In genomic region chr2:208006833-208007232, GRCh38 we compare ENCODE assay signal across 15 cellular contexts. TPM values are rescaled to one million over a fixed set of nuclear protein-coding genes. Genes with fewer than 3 reads are reported as not detected.
DNase-seq lines count a peak whose midpoint lies in the region; ATAC-seq and TF ChIP-seq lines count a peak whose summit lies in the region.
"Had no signal": no experiment of that assay in that cellular context is flagged by ENCODE, and none has a peak within 500 bp of the region (broad histone marks: within the 10 kb centered on the region; RNA-seq: fewer than 3 reads in every experiment).

No MANE protein-coding gene starts in this region.

- DNase-seq in Daoy (ENCODE audit: low read depth) (peak; percentile 65), HFFc6 (peak; percentile 60), RKO (ENCODE audit: low spot score) (peak; percentile 54), foreskin keratinocyte (peak; percentile 63 to 77), NCI-H1105 treated with DMSO at 0.1 percent for 48 hours (lab: John Stamatoyannopoulos, UW) (no peak), head of caudate nucleus (no peak), OCI-M1 (lab: John Stamatoyannopoulos, UW) (no peak)
- DNase-seq: NCI-H2107, sigmoid colon had no signal

- H3K27me3 Mint-ChIP-seq in HFFc6 (ENCODE audit: insufficient read depth): peaks cover 2% of the 10 kb centered on the region
- H3K27me3 Mint-ChIP-seq: dendritic cell treated with granulocyte-macrophage colony-stimulating factor and Interleukin-4, amounts not matched to agents 40 ng/mL and 50 ng/mL, for 4 days; memory B cell; stimulated activated naive CD8-positive, alpha-beta T cell treated with anti-CD3 and anti-CD28 coated beads, Interleukin-15, Interleukin-2, amounts not matched to agents 100 ng/mL and 50 ng/mL, for 24 hours had no signal

- peaks cover 20% of the 10 kb centered on the region for H3K4me1 Mint-ChIP-seq in HFFc6 (ENCODE audit: low read depth)

- ATAC-seq in foreskin keratinocyte (peak; percentile 97), HG02571 (IDR thresholded peaks at IDR 0.05; ENCODE audit: unreplicated experiment) (no peak)
- ATAC-seq: SK-N-SH treated with all-trans-retinoic acid at 6 μM for 48 hours had no signal

- H3K27ac ChIP-seq in foreskin keratinocyte: peak overlapping the region; percentile 71
- H3K27ac ChIP-seq: sigmoid colon had no signal

- H3K27ac Mint-ChIP-seq in HFFc6: peak overlapping the region; percentile 29; the same call in 1 of the 2 replicates
- H3K27ac Mint-ChIP-seq: memory B cell; stimulated activated naive CD8-positive, alpha-beta T cell treated with anti-CD3 and anti-CD28 coated beads, Interleukin-15, Interleukin-2, amounts not matched to agents 100 ng/mL and 50 ng/mL, for 24 hours had no signal

- H3K4me1 ChIP-seq in foreskin keratinocyte: peaks cover 12% of the 10 kb centered on the region

- peak overlapping the region; percentile 0; the same call in 1 of the 2 replicates for H3K4me3 Mint-ChIP-seq in HFFc6
- H3K4me3 Mint-ChIP-seq: CD14-positive monocyte; dendritic cell treated with granulocyte-macrophage colony-stimulating factor and Interleukin-4, amounts not matched to agents 40 ng/mL and 50 ng/mL, for 4 days; memory B cell; stimulated activated naive CD8-positive, alpha-beta T cell treated with anti-CD3 and anti-CD28 coated beads, Interleukin-15, Interleukin-2, amounts not matched to agents 100 ng/mL and 50 ng/mL, for 24 hours had no signal

- H3K9me3 Mint-ChIP-seq in HFFc6: no peaks in the 10 kb centered on the region
- H3K9me3 Mint-ChIP-seq: CD14-positive monocyte; dendritic cell treated with granulocyte-macrophage colony-stimulating factor and Interleukin-4, amounts not matched to agents 40 ng/mL and 50 ng/mL, for 4 days; memory B cell; stimulated activated naive CD8-positive, alpha-beta T cell treated with anti-CD3 and anti-CD28 coated beads, Interleukin-15, Interleukin-2, amounts not matched to agents 100 ng/mL and 50 ng/mL, for 24 hours had no signal

- TF ChIP-seq CTCF in HFFc6 (IDR thresholded peaks at IDR 0.05) (no peak), foreskin keratinocyte (conservative IDR thresholded peaks at IDR 0.05) (no peak)

- no peaks in the 10 kb centered on the region for H3K27me3 ChIP-seq in foreskin keratinocyte
- H3K27me3 ChIP-seq: sigmoid colon had no signal

- intact Hi-C loops in head of caudate nucleus (cut with DNase I): no loop called here

- no peaks in the 10 kb centered on the region for H3K36me3 Mint-ChIP-seq in HFFc6 (ENCODE audit: low read depth)

RNA-seq across cellular contexts. Expression of gene PLEKHM3, which starts 18.5 kb away (rescaled TPM):
- 6.2 and 6.4 TPM in 2 replicates for total RNA-seq in Daoy (2014; rRNA removed; shearing (Covaris generic))
- 1 to 10 TPM; 6.4 to 8.2 (median 7.2) TPM for total RNA-seq in HFFc6 (2021; fragmentation: NEBNext Ultra II Directional; extraction: Animal tissue kit (Norgen Biotek cat#: 25700))
- 3.6 and 5.3 TPM in 2 replicates for total RNA-seq in foreskin keratinocyte
- 1.4 and 1.5 TPM in 2 replicates for polyA plus RNA-seq in foreskin keratinocyte

Comparison
In these comparisons a context has a peak if more than half of its experiments do, and no peak if none do; other contexts are left out.
1. DNase-seq: peak in Daoy (single experiment), HFFc6 (single experiment), RKO (single experiment) and foreskin keratinocyte (2 of 2); none in NCI-H1105 treated with DMSO at 0.1 percent for 48 hours (single experiment), head of caudate nucleus (0 of 42) and OCI-M1 (single experiment).